In genomic region chr20:35994994-35995453, GRCh38 we compare ENCODE assay signal across 8 cellular contexts. TPM values are rescaled to one million over a fixed set of nuclear protein-coding genes. Genes with fewer than 3 reads are reported as not detected.
DNase-seq lines count a peak whose midpoint lies in the region; FAIRE-seq and TF ChIP-seq lines count a peak whose summit lies in the region.

No MANE protein-coding gene starts in this region.

- H3K27ac ChIP-seq in SJSA1 (no peak overlapping the region), suprapubic skin (no peak overlapping the region)

- no peak for TF ChIP-seq POLR2A in suprapubic skin (IDR thresholded peaks at IDR 0.05)

- DNase-seq in ELF-1 (ENCODE audit: low read depth, low spot score) (peak; percentile 94), NCI-H1092 treated with DMSO at 0.1 percent for 48 hours (lab: John Stamatoyannopoulos, UW) (peak; percentile 86), SJSA1 (ENCODE audit: low read depth in 1 of 2, low spot score in 2 of 2) (peak; percentile 54 to 80), activated gamma-delta T cell (lab: John Stamatoyannopoulos, UW) (peak; percentile 40), frontal cortex (ENCODE audit: low spot score in 2 of 2) (peak; percentile 53 to 62), occipital lobe (lab: John Stamatoyannopoulos, UW) (peak; percentile 42), suprapubic skin (ENCODE audit: low spot score in 2 of 2) (peak; percentile 85 to 87), cortex of kidney (lab: John Stamatoyannopoulos, UW) (no peak)

- TF ChIP-seq CTCF in suprapubic skin (IDR thresholded peaks at IDR 0.05), result peak; percentile 67 to 87

- H3K4me1 ChIP-seq in SJSA1 (replicated peaks) (no peaks in the 10 kb centered on the region), suprapubic skin (peaks cover 6% of the 10 kb centered on the region)

- H3K36me3 ChIP-seq in SJSA1, result no peaks in the 10 kb centered on the region
- H3K36me3 ChIP-seq in suprapubic skin, result no peaks in the 10 kb centered on the region

- 1% methylated on average over 6 of the region's 6 CpGs for WGBS in suprapubic skin

- H3K9me3 ChIP-seq in SJSA1 (replicated peaks) (no peaks in the 10 kb centered on the region), suprapubic skin (no peaks in the 10 kb centered on the region)

- TF ChIP-seq EP300 in suprapubic skin (IDR thresholded peaks at IDR 0.05), result no peak

- H3K27me3 ChIP-seq in SJSA1 (replicated peaks) (no peaks in the 10 kb centered on the region), suprapubic skin (no peaks in the 10 kb centered on the region)

- H3K4me3 ChIP-seq in SJSA1 (no peak overlapping the region), suprapubic skin (no peak overlapping the region)

- FAIRE-seq in frontal cortex (lab: Jason Lieb, UNC), result no peak

RNA-seq across cellular contexts. Expression of gene CNBD2, which starts 26.6 kb away (rescaled TPM):
- 3.6 TPM in 2 replicates for total RNA-seq in SJSA1 (2014; rRNA removed; shearing (Covaris generic))
- 1.6 TPM for total RNA-seq in frontal cortex
- total RNA-seq in occipital lobe, result 5.5 TPM
- total RNA-seq in suprapubic skin, result 10 to 100 TPM in 2 of 4 donors, 1 to 10 TPM in 2; 6.4 to 19.7 (median 10.3) TPM

RNA-seq across cellular contexts. Expression of gene SCAND1, which starts 40.7 kb away (rescaled TPM):
- total RNA-seq in SJSA1 (2014; rRNA removed; shearing (Covaris generic)), result 88.1 and 123 TPM in 2 replicates
- total RNA-seq in frontal cortex (33.8 TPM), occipital lobe (27.0 TPM), suprapubic skin (10 to 100 TPM; 53.9 to 67.4 (median 59.9) TPM)
